Comparison of ENCODE assay signal across 1 cellular context in genomic region chr16:71542377-71542776, GRCh38.
TF ChIP-seq lines count a peak whose summit lies in the region.

No MANE protein-coding gene starts in this region.

TF ChIP-seq in H1, 55 proteins besides CTCF, POLR2A, EP300 and RAD21:
- TF ChIP-seq SAP30 (IDR thresholded peaks at IDR 0.05; ENCODE audit: insufficient read depth, insufficient replicate concordance, low read length) = no peak
- TF ChIP-seq JUN (IDR thresholded peaks at IDR 0.05; ENCODE audit: low read depth, low read length) = no peak
- TF ChIP-seq SIN3A (conservative IDR thresholded peaks at IDR 0.05 in 1 of 2, IDR thresholded peaks at IDR 0.05 in 1 of 2; ENCODE audit: low read depth in 1 of 2, low read length in 2 of 2) = no peak
- TF ChIP-seq SP4 (IDR thresholded peaks at IDR 0.05; ENCODE audit: low read length) = no peak
- peak; percentile 60 for TF ChIP-seq CREB1 (IDR thresholded peaks at IDR 0.05)
- TF ChIP-seq TBP (IDR thresholded peaks at IDR 0.05; ENCODE audit: low read depth, low read length) = peak; percentile 17; the same call in 1 of the 2 replicates
- no peak for TF ChIP-seq RXRA (IDR thresholded peaks at IDR 0.05; ENCODE audit: insufficient read depth, low read depth, low read length)
- TF ChIP-seq ATF3 (IDR thresholded peaks at IDR 0.05; ENCODE audit: insufficient read depth, low read depth, low read length) = no peak
- peak; percentile 59 for TF ChIP-seq YY1 (IDR thresholded peaks at IDR 0.05; ENCODE audit: low read depth, low read length)
- no peak for TF ChIP-seq EGR1 (IDR thresholded peaks at IDR 0.05; ENCODE audit: borderline replicate concordance, low read depth, low read length)
